27 cellular contexts compared by ENCODE assay signal in genomic region chr17:33582661-33583060, GRCh38.
"Had no signal": no experiment of that assay in that cellular context is flagged by ENCODE, and none has a peak within 500 bp of the region (broad histone marks: within the 10 kb centered on the region; RNA-seq: fewer than 3 reads in every experiment).

No MANE protein-coding gene starts in this region.

- H2AFZ ChIP-seq: hepatocyte, neural progenitor cell, parathyroid adenoma had no signal

- H3K4me3 Mint-ChIP-seq: dendritic cell treated with granulocyte-macrophage colony-stimulating factor and Interleukin-4, amounts not matched to agents 40 ng/mL and 50 ng/mL, for 4 days; endodermal cell; memory B cell; natural killer cell treated with Interleukin-12 subunit alpha and Interleukin-12 subunit beta and Interleukin-15 and Interleukin-18, amount 100 ng/mL, for 72 hours; neural progenitor cell; stimulated activated memory B cell treated with anti-CD40 and anti-IgM and Interleukin-4, amounts not matched to agents 10 μg/mL and 1 μg/mL and 100 μg/mL, for 72 hours had no signal

- H3K4me1 ChIP-seq: colonic mucosa, gastrocnemius medialis, neural progenitor cell, parathyroid adenoma, tibial artery, upper lobe of left lung had no signal

- H3K9me3 Mint-ChIP-seq: stimulated activated memory B cell treated with anti-CD40 and anti-IgM and Interleukin-4, amounts not matched to agents 10 μg/mL and 1 μg/mL and 100 μg/mL, for 72 hours had no signal

- H3K27me3 ChIP-seq: colonic mucosa, gastrocnemius medialis, neural progenitor cell, testis, tibial artery, upper lobe of left lung had no signal

- ATAC-seq: esophagus mucosa; gastrocnemius medialis; left lobe of liver; natural killer cell treated with Interleukin-12 subunit alpha and Interleukin-12 subunit beta and Interleukin-15 and Interleukin-18, amount 100 ng/mL, for 72 hours; sciatic nerve; stimulated activated memory B cell treated with anti-CD40 and anti-IgM and Interleukin-4, amounts not matched to agents 10 μg/mL and 1 μg/mL and 100 μg/mL, for 72 hours; stimulated activated naive CD8-positive, alpha-beta T cell treated with anti-CD3 and anti-CD28 coated beads, Interleukin-15, Interleukin-2, amounts not matched to agents 100 U/mL and 50 U/mL, for 24 hours had no signal

- H3K27ac ChIP-seq: colonic mucosa, epithelial cell of prostate, gastrocnemius medialis, hepatocyte, neural progenitor cell, parathyroid adenoma, testis, tibial artery, upper lobe of left lung had no signal

- H3K79me2 ChIP-seq: hepatocyte, parathyroid adenoma had no signal

- H3K27ac Mint-ChIP-seq: dendritic cell treated with granulocyte-macrophage colony-stimulating factor and Interleukin-4, amounts not matched to agents 40 ng/mL and 50 ng/mL, for 4 days; endodermal cell; memory B cell; natural killer cell treated with Interleukin-12 subunit alpha and Interleukin-12 subunit beta and Interleukin-15 and Interleukin-18, amount 100 ng/mL, for 72 hours; neural progenitor cell; progenitor cell of endocrine pancreas; stimulated activated memory B cell treated with anti-CD40 and anti-IgM and Interleukin-4, amounts not matched to agents 10 μg/mL and 1 μg/mL and 100 μg/mL, for 72 hours had no signal

- H3K4me1 Mint-ChIP-seq: endodermal cell; stimulated activated memory B cell treated with anti-CD40 and anti-IgM and Interleukin-4, amounts not matched to agents 10 μg/mL and 1 μg/mL and 100 μg/mL, for 72 hours had no signal

- H3K36me3 Mint-ChIP-seq: memory B cell; natural killer cell treated with Interleukin-12 subunit alpha and Interleukin-12 subunit beta and Interleukin-15 and Interleukin-18, amount 100 ng/mL, for 72 hours; neural progenitor cell; stimulated activated memory B cell treated with anti-CD40 and anti-IgM and Interleukin-4, amounts not matched to agents 10 μg/mL and 1 μg/mL and 100 μg/mL, for 72 hours had no signal

- H3K4me2 ChIP-seq: hepatocyte, neural progenitor cell had no signal

- DNase-seq: colonic mucosa; effector CD8-positive, alpha-beta T cell; endodermal cell; foreskin fibroblast; gastrocnemius medialis; head of caudate nucleus; kidney; stimulated activated CD4-positive, alpha-beta T cell treated with anti-CD3 and anti-CD28 coated beads, Interleukin-2, amount 100 ng/mL, for 24 hours; stimulated activated CD4-positive, alpha-beta T cell treated with anti-CD3 and anti-CD28 coated beads, Interleukin-4, amount 100 ng/mL, for 24 hours; stimulated activated naive CD8-positive, alpha-beta T cell treated with anti-CD3 and anti-CD28 coated beads, Interleukin-15, Interleukin-2, amounts not matched to agents 100 U/mL and 50 U/mL, for 24 hours; substantia nigra; testis; tibial artery; upper lobe of left lung had no signal

- H3K9ac ChIP-seq: neural progenitor cell, parathyroid adenoma had no signal

- H3K4me3 ChIP-seq: colonic mucosa, gastrocnemius medialis, hepatocyte, lung, neural progenitor cell, testis, tibial artery, upper lobe of left lung had no signal

- H3K9me3 ChIP-seq: colonic mucosa, gastrocnemius medialis, testis, upper lobe of left lung had no signal
